In genomic region chr12:106747973-106748436, GRCh38 we compare ENCODE assay signal across 14 cellular contexts. TPM values are rescaled to one million over a fixed set of nuclear protein-coding genes. Genes with fewer than 3 reads are reported as not detected.
A peak's percentile ranks its signal among the peaks of the same experiment; 100 is the strongest.
DNase-seq lines count a peak whose midpoint lies in the region; TF ChIP-seq lines count a peak whose summit lies in the region.
"Had no signal": no experiment of that assay in that cellular context is flagged by ENCODE, and none has a peak within 500 bp of the region (broad histone marks: within the 10 kb centered on the region; RNA-seq: fewer than 3 reads in every experiment).

No MANE protein-coding gene starts in this region.

- no peak overlapping the region for H2BK12ac ChIP-seq in H9 (ENCODE audit: insufficient read length, low read depth, low read length)

- TF ChIP-seq CTCF in H9 (conservative IDR thresholded peaks at IDR 0.05) = no peak

- H3K56ac ChIP-seq in H9 (ENCODE audit: insufficient read length, low read depth, low read length) = no peak overlapping the region

- no peak overlapping the region for H4K8ac ChIP-seq in H9 (replicated peaks; ENCODE audit: insufficient read length, low read depth, low read length)

- H4K5ac ChIP-seq in H9 (ENCODE audit: insufficient read length, low read depth, low read length) = no peak overlapping the region

- peak overlapping the region; percentile 65 for H3K27ac ChIP-seq in effector memory CD4-positive, alpha-beta T cell (ENCODE audit: insufficient read depth, low read length, poor library complexity, severe bottlenecking)
- no peak overlapping the region for H3K27ac ChIP-seq in H9 (ENCODE audit: insufficient read length, low read depth, low read length)
- H3K27ac ChIP-seq: epithelial cell of prostate had no signal

- no peak overlapping the region for H3T11ph ChIP-seq in H9 (ENCODE audit: low read length)

- WGBS in H9 (ENCODE audit: extremely low coverage, insufficient read length, low lambda C conversion rate) = no CpG with 5 or more reads among the region's 3 CpGs

- no peak overlapping the region for H3K4me3 Mint-ChIP-seq in T-helper 1 cell treated with Interleukin-12 subunit alpha and Interleukin-12 subunit beta and Interleukin-4 antibody, amounts not matched to agents 30 μg/mL and 1 μg/mL, for 36 hours
- peak overlapping the region; percentile 47 for H3K4me3 Mint-ChIP-seq in stimulated activated naive CD8-positive, alpha-beta T cell treated with anti-CD3 and anti-CD28 coated beads, Interleukin-15, Interleukin-2, amounts not matched to agents 100 ng/mL and 50 ng/mL, for 24 hours
- H3K4me3 Mint-ChIP-seq in H9 = no peak overlapping the region

- H3K36me3 ChIP-seq in effector memory CD4-positive, alpha-beta T cell (ENCODE audit: control insufficient read depth, insufficient read depth, low read length) = no peaks in the 10 kb centered on the region
- H3K36me3 ChIP-seq in MG63 = no peaks in the 10 kb centered on the region

- no peak overlapping the region for H2AK5ac ChIP-seq in H9 (ENCODE audit: insufficient read length, low read length)

- H4K91ac ChIP-seq in H9 (ENCODE audit: insufficient read length, low read depth, low read length) = no peak overlapping the region

- H2BK120ac ChIP-seq in H9 (ENCODE audit: low read depth, low read length, poor library complexity, severe bottlenecking) = no peak overlapping the region

- H3K4me1 ChIP-seq in effector memory CD4-positive, alpha-beta T cell (ENCODE audit: control insufficient read depth, insufficient read depth, low read length, poor library complexity, severe bottlenecking) = peaks cover 19% of the 10 kb centered on the region
- H3K4me1 ChIP-seq in H9 (ENCODE audit: insufficient read depth, low read length) = no peaks in the 10 kb centered on the region; the same call in 1 of the 2 replicates

- H3K27me3 ChIP-seq in effector memory CD4-positive, alpha-beta T cell (replicated peaks; ENCODE audit: control insufficient read depth, insufficient read depth, low read length, poor library complexity, severe bottlenecking) = no peaks in the 10 kb centered on the region
- no peaks in the 10 kb centered on the region for H3K27me3 ChIP-seq in H9 (ENCODE audit: insufficient read depth, low read length)
- H3K27me3 ChIP-seq in MG63 = peaks cover 3% of the 10 kb centered on the region; the same call in 1 of the 2 replicates

- no peak overlapping the region for H3K4me3 ChIP-seq in effector memory CD4-positive, alpha-beta T cell (ENCODE audit: insufficient read depth, low read depth, low read length, poor library complexity, severe bottlenecking)
- H3K4me3 ChIP-seq in MG63 = no peak overlapping the region
- H3K4me3 ChIP-seq: smooth muscle cell had no signal

- no peaks in the 10 kb centered on the region for H3K23me2 ChIP-seq in H9 (ENCODE audit: insufficient read length, low read depth, low read length, poor library complexity, severe bottlenecking)

- H3K9ac ChIP-seq in H9 (ENCODE audit: extremely low read depth, insufficient read length, low read length) = no peak overlapping the region

- no peak overlapping the region for H3K4ac ChIP-seq in H9 (ENCODE audit: low read depth, low read length)

- H3K4me2 ChIP-seq in H9 (ENCODE audit: insufficient read depth, insufficient read length, low read length) = no peak overlapping the region
- H3K4me2 ChIP-seq: smooth muscle cell had no signal

- no peaks in the 10 kb centered on the region for H3K9me3 ChIP-seq in effector memory CD4-positive, alpha-beta T cell (ENCODE audit: control insufficient read depth, low read length)
- no peaks in the 10 kb centered on the region for H3K9me3 ChIP-seq in H9 (ENCODE audit: control insufficient read depth, low read depth, low read length)
- H3K9me3 ChIP-seq in MG63 = no peaks in the 10 kb centered on the region

- H3K79me2 ChIP-seq in H9 (ENCODE audit: insufficient read depth, low read length) = no peaks in the 10 kb centered on the region

- no peaks in the 10 kb centered on the region for H3K79me1 ChIP-seq in H9 (ENCODE audit: insufficient read depth, low read depth, low read length, poor library complexity, severe bottlenecking)

- no peak overlapping the region for H2BK20ac ChIP-seq in H9 (ENCODE audit: low read depth, low read length, poor library complexity, severe bottlenecking)

- no peak overlapping the region for H3K14ac ChIP-seq in H9 (ENCODE audit: insufficient read depth, low read length)

- no peak overlapping the region for H2AFZ ChIP-seq in H9 (ENCODE audit: low read length)

- H3K18ac ChIP-seq in H9 (ENCODE audit: insufficient read length, low read depth, low read length) = no peak overlapping the region

- H3K9me3 Mint-ChIP-seq in T-helper 1 cell treated with Interleukin-12 subunit alpha and Interleukin-12 subunit beta and Interleukin-4 antibody, amounts not matched to agents 30 μg/mL and 1 μg/mL, for 36 hours = peaks cover 7% of the 10 kb centered on the region
- peaks cover 5% of the 10 kb centered on the region for H3K9me3 Mint-ChIP-seq in stimulated activated naive CD8-positive, alpha-beta T cell treated with anti-CD3 and anti-CD28 coated beads, Interleukin-15, Interleukin-2, amounts not matched to agents 100 ng/mL and 50 ng/mL, for 24 hours
- H3K9me3 Mint-ChIP-seq in H9 = no peaks in the 10 kb centered on the region; a peak in 1 of 5 replicates

- H3K27me3 Mint-ChIP-seq in T-helper 1 cell treated with Interleukin-12 subunit alpha and Interleukin-12 subunit beta and Interleukin-4 antibody, amounts not matched to agents 30 μg/mL and 1 μg/mL, for 36 hours (ENCODE audit: low read depth) = peaks cover 17% of the 10 kb centered on the region
- peaks cover 12% of the 10 kb centered on the region for H3K27me3 Mint-ChIP-seq in stimulated activated naive CD8-positive, alpha-beta T cell treated with anti-CD3 and anti-CD28 coated beads, Interleukin-15, Interleukin-2, amounts not matched to agents 100 ng/mL and 50 ng/mL, for 24 hours
- no peaks in the 10 kb centered on the region for H3K27me3 Mint-ChIP-seq in H9 (ENCODE audit: low read depth)

- H3K36me3 Mint-ChIP-seq in T-helper 1 cell treated with Interleukin-12 subunit alpha and Interleukin-12 subunit beta and Interleukin-4 antibody, amounts not matched to agents 30 μg/mL and 1 μg/mL, for 36 hours (ENCODE audit: low read depth) = peaks cover 5% of the 10 kb centered on the region
- no peaks in the 10 kb centered on the region for H3K36me3 Mint-ChIP-seq in stimulated activated naive CD8-positive, alpha-beta T cell treated with anti-CD3 and anti-CD28 coated beads, Interleukin-15, Interleukin-2, amounts not matched to agents 100 ng/mL and 50 ng/mL, for 24 hours (ENCODE audit: low read depth)
- H3K36me3 Mint-ChIP-seq in H9 (ENCODE audit: insufficient read depth in 1 of 3, low read depth in 3 of 3) = no peaks in the 10 kb centered on the region

- H2BK5ac ChIP-seq in H9 (ENCODE audit: insufficient read length, low read length) = no peak overlapping the region

- H3K27ac Mint-ChIP-seq in T-helper 1 cell treated with Interleukin-12 subunit alpha and Interleukin-12 subunit beta and Interleukin-4 antibody, amounts not matched to agents 30 μg/mL and 1 μg/mL, for 36 hours = peak overlapping the region; percentile 87
- peak overlapping the region; percentile 91 for H3K27ac Mint-ChIP-seq in stimulated activated naive CD8-positive, alpha-beta T cell treated with anti-CD3 and anti-CD28 coated beads, Interleukin-15, Interleukin-2, amounts not matched to agents 100 ng/mL and 50 ng/mL, for 24 hours
- peak overlapping the region in 1 of 3 experiments; percentile 82; a peak in 1 of 7 replicates for H3K27ac Mint-ChIP-seq in H9

- no peak overlapping the region for H2BK15ac ChIP-seq in H9 (ENCODE audit: low read depth, low read length)

- no peak overlapping the region for H3K23ac ChIP-seq in H9 (ENCODE audit: insufficient read length, low read depth, low read length)

- peaks cover 17% of the 10 kb centered on the region for H3K4me1 Mint-ChIP-seq in T-helper 1 cell treated with Interleukin-12 subunit alpha and Interleukin-12 subunit beta and Interleukin-4 antibody, amounts not matched to agents 30 μg/mL and 1 μg/mL, for 36 hours (ENCODE audit: low read depth)
- peaks cover 25% of the 10 kb centered on the region for H3K4me1 Mint-ChIP-seq in stimulated activated naive CD8-positive, alpha-beta T cell treated with anti-CD3 and anti-CD28 coated beads, Interleukin-15, Interleukin-2, amounts not matched to agents 100 ng/mL and 50 ng/mL, for 24 hours (ENCODE audit: low read depth)
- peaks cover 19 to 28% of the 10 kb centered on the region in 2 experiments for H3K4me1 Mint-ChIP-seq in H9

- DNase-seq in activated gamma-delta T cell treated with Interleukin-2 at 50 U/mL for 16 hours (peak; percentile 27), activated gamma-delta T cell (lab: John Stamatoyannopoulos, UW) (no peak), H9 (no peak), MG63 (no peak), amygdala (lab: John Stamatoyannopoulos, UW) (no peak)
- peak; percentile 17 to 23 (median 23) for DNase-seq in effector memory CD4-positive, alpha-beta T cell
- DNase-seq: aorta, DMS53, NCI-H2081, occipital lobe had no signal

- no peaks in the 10 kb centered on the region for H4K20me1 ChIP-seq in H9 (ENCODE audit: control insufficient read depth, insufficient read depth, insufficient read length)

RNA-seq across cellular contexts. Expression of gene RIC8B, which starts 26.5 kb away (rescaled TPM):
- total RNA-seq in H9 (2021) = 23.8 and 29.0 TPM in 2 replicates
- 10.1 and 13.5 TPM in 2 replicates for total RNA-seq in MG63 (2014; rRNA removed; shearing (Covaris generic); ENCODE audit: low replicate concordance)

Comparison
In these comparisons a context has a peak if more than half of its experiments do, and no peak if none do; other contexts are left out.
1. DNase-seq: peak in activated gamma-delta T cell treated with Interleukin-2 at 50 U/mL for 16 hours (single experiment) and effector memory CD4-positive, alpha-beta T cell (3 of 3); none in activated gamma-delta T cell (single experiment), H9 (single experiment), MG63 (single experiment) and amygdala (0 of 56).